In the genomic region with DNA sequence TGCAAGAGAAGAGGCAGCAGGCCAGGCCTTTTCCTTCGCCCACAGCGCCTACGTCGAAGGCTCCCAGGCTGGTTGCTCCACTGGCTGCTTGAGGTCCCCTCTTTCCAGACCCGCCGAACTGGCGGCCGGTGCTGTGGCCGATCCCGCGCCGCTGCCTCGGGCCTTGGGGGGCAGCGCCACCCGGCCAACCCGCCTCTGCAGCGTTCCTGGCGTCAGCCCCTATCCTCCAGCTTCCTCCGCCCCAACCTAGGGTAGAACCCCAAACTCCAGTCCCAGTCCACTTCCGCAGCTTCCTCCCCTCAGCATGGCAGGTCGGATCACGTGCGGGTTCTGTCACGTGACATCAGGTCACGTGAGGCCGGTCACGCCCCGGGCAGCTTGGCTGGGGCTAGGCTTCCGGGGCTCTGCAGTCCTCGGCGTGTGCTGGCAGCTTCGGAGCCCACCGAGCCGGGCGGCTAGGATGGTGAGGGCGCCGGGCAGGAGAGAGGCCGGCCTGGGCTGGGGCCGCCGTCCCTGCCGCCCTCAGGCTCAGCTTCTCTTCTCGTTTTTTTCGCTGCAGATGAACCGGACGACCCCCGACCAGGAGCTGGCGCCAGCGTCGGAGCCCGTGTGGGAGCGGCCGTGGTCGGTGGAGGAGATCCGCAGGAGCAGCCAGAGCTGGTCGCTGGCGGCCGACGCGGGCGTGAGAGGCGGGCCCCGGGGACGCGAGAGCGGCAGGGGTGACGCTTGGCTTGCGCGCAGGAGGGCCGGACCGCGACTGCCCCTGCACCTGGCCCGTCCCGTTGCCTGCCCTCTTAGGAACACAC, we compare ENCODE assay signal across 8 cellular contexts. TPM values are rescaled to one million over a fixed set of nuclear protein-coding genes. Genes with fewer than 3 reads are reported as not detected.
DNase-seq lines count a peak whose midpoint lies in the region; ATAC-seq and TF ChIP-seq lines count a peak whose summit lies in the region.
"Not testable (repeated sequence)": the region's sequence is repeated elsewhere in the genome, so short reads cannot be mapped to it uniquely, and the experiment has no call there.

A gene with protein sequence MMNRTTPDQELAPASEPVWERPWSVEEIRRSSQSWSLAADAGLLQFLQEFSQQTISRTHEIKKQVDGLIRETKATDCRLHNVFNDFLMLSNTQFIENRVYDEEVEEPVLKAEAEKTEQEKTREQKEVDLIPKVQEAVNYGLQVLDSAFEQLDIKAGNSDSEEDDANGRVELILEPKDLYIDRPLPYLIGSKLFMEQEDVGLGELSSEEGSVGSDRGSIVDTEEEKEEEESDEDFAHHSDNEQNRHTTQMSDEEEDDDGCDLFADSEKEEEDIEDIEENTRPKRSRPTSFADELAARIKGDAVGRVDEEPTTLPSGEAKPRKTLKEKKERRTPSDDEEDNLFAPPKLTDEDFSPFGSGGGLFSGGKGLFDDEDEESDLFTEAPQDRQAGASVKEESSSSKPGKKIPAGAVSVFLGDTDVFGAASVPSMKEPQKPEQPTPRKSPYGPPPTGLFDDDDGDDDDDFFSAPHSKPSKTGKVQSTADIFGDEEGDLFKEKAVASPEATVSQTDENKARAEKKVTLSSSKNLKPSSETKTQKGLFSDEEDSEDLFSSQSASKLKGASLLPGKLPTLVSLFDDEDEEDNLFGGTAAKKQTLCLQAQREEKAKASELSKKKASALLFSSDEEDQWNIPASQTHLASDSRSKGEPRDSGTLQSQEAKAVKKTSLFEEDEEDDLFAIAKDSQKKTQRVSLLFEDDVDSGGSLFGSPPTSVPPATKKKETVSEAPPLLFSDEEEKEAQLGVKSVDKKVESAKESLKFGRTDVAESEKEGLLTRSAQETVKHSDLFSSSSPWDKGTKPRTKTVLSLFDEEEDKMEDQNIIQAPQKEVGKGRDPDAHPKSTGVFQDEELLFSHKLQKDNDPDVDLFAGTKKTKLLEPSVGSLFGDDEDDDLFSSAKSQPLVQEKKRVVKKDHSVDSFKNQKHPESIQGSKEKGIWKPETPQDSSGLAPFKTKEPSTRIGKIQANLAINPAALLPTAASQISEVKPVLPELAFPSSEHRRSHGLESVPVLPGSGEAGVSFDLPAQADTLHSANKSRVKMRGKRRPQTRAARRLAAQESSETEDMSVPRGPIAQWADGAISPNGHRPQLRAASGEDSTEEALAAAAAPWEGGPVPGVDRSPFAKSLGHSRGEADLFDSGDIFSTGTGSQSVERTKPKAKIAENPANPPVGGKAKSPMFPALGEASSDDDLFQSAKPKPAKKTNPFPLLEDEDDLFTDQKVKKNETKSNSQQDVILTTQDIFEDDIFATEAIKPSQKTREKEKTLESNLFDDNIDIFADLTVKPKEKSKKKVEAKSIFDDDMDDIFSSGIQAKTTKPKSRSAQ (N-terminal part only) (plus strand): TSS at position 409 of the 806 bp plus-strand sequence. CDS start 52 bp downstream, at position 461.

- not testable (repeated sequence) for H3K27me3 ChIP-seq in H7 (ENCODE audit: control insufficient read depth, insufficient read depth, low read length); Loucy (ENCODE audit: insufficient read depth, low read length, poor library complexity, severe bottlenecking); neural cell (ENCODE audit: insufficient read depth, low read depth, low read length)

- DNase-seq in G401 (ENCODE audit: low spot score), result peak; percentile 83
- peak; percentile 81 for DNase-seq in H7
- peak; percentile 1 for DNase-seq in SIG-M5 treated with dmso at 0.1 percent for 504 hours (lab: John Stamatoyannopoulos, UW; ENCODE audit: unreplicated experiment)
- peak; percentile 32 for DNase-seq in activated gamma-delta T cell (lab: John Stamatoyannopoulos, UW)
- peak; percentile 32 to 56 for DNase-seq in foreskin fibroblast
- peak; percentile 96 to 97 for DNase-seq in stimulated activated naive CD8-positive, alpha-beta T cell treated with anti-CD3 and anti-CD28 coated beads, Interleukin-15, amount 100 ng/mL, for 72 hours

- not testable (repeated sequence) for H3K4me1 ChIP-seq in Loucy (ENCODE audit: insufficient read depth, low read length, poor library complexity, severe bottlenecking)

- ATAC-seq in stimulated activated naive CD8-positive, alpha-beta T cell treated with anti-CD3 and anti-CD28 coated beads, Interleukin-15, amount 100 ng/mL, for 72 hours, result peak; percentile 96

- H4K20me1 ChIP-seq in Loucy (ENCODE audit: insufficient read depth, low read length, poor library complexity, severe bottlenecking); neural cell (ENCODE audit: insufficient read depth): not testable (repeated sequence)

- H3F3A ChIP-seq in Loucy (ENCODE audit: low read depth); neural cell (ENCODE audit: insufficient read depth, low read length, poor library complexity, severe bottlenecking): not testable (repeated sequence)

- TF ChIP-seq EP300 in neural cell (conservative IDR thresholded peaks at IDR 0.05; ENCODE audit: poor library complexity, severe bottlenecking), result peak; percentile 20

- H3K4me1 Mint-ChIP-seq in stimulated activated naive CD8-positive, alpha-beta T cell treated with anti-CD3 and anti-CD28 coated beads, Interleukin-15, amount 100 ng/mL, for 72 hours, result peaks cover 15% of the 10 kb centered on the region

- H3K9me3 Mint-ChIP-seq in stimulated activated naive CD8-positive, alpha-beta T cell treated with anti-CD3 and anti-CD28 coated beads, Interleukin-15, amount 100 ng/mL, for 72 hours, result not testable (repeated sequence)

- not testable (repeated sequence) for H3K36me3 ChIP-seq in H7 (replicated peaks; ENCODE audit: control insufficient read depth, insufficient read depth, low read length); Loucy (ENCODE audit: insufficient read depth, low read length); neural cell (ENCODE audit: insufficient read depth, low read length)

- H3K4me2 ChIP-seq in Loucy (ENCODE audit: low read depth, low read length, poor library complexity, severe bottlenecking), result peak within 1 kb of the TSS; percentile 40
- H3K4me2 ChIP-seq in neural cell (ENCODE audit: low read length), result not testable (repeated sequence)

- not testable (repeated sequence) for H2AFZ ChIP-seq in Loucy (ENCODE audit: low read length); neural cell (ENCODE audit: low read depth, low read length)

- not testable (repeated sequence) for H3K79me2 ChIP-seq in Loucy (ENCODE audit: insufficient read depth, low read length); neural cell (replicated peaks; ENCODE audit: insufficient read depth, low read length)

- not testable (repeated sequence) for H3K27me3 Mint-ChIP-seq in stimulated activated naive CD8-positive, alpha-beta T cell treated with anti-CD3 and anti-CD28 coated beads, Interleukin-15, amount 100 ng/mL, for 72 hours

- peak within 1 kb of the TSS; percentile 85 to 99 for H3K27ac Mint-ChIP-seq in stimulated activated naive CD8-positive, alpha-beta T cell treated with anti-CD3 and anti-CD28 coated beads, Interleukin-15, amount 100 ng/mL, for 72 hours

- H3K9me3 ChIP-seq in Loucy (ENCODE audit: insufficient read depth, low read depth, low read length); neural cell (ENCODE audit: low read length): not testable (repeated sequence)

- H3K9ac ChIP-seq in Loucy (ENCODE audit: low read depth, low read length, poor library complexity, severe bottlenecking), result not testable (repeated sequence)
- peak within 1 kb of the TSS; percentile 57 for H3K9ac ChIP-seq in neural cell (ENCODE audit: low read length)

- H3K27ac ChIP-seq in neural cell (ENCODE audit: low read length), result peak within 1 kb of the TSS; percentile 8

- H3K9me2 ChIP-seq in Loucy (replicated peaks; ENCODE audit: low read depth, low read length); neural cell (ENCODE audit: insufficient read depth, low read length): not testable (repeated sequence)

- TF ChIP-seq RAD21 in neural cell (conservative IDR thresholded peaks at IDR 0.05), result not testable (repeated sequence)

- in situ Hi-C loops in G401 (cut with HindIII; ENCODE audit: low sequenced_read_pairs), result not testable (repeated sequence)

- H3K4me3 ChIP-seq in H7 (ENCODE audit: insufficient read depth, low read depth, low read length) (peak within 1 kb of the TSS; percentile 57), Loucy (ENCODE audit: low read length, poor library complexity, severe bottlenecking) (peak within 1 kb of the TSS; percentile 70), foreskin fibroblast (ENCODE audit: low read depth in 1 of 2, low read length in 2 of 2) (peak within 1 kb of the TSS; percentile 60 to 62), neural cell (ENCODE audit: low read length) (peak within 1 kb of the TSS; percentile 66)

- peak within 1 kb of the TSS; percentile 76 to 88 for H3K4me3 Mint-ChIP-seq in stimulated activated naive CD8-positive, alpha-beta T cell treated with anti-CD3 and anti-CD28 coated beads, Interleukin-15, amount 100 ng/mL, for 72 hours

- not testable (repeated sequence) for TF ChIP-seq CTCF in Loucy (conservative IDR thresholded peaks at IDR 0.05; ENCODE audit: low read length); foreskin fibroblast (IDR thresholded peaks at IDR 0.05; ENCODE audit: low read depth, low read length); neural cell (IDR thresholded peaks at IDR 0.05; ENCODE audit: poor library complexity, severe bottlenecking)

TF ChIP-seq in neural cell, 6 proteins besides CTCF, POLR2A, EP300 and RAD21:
- TF ChIP-seq MXI1 (conservative IDR thresholded peaks at IDR 0.05; ENCODE audit: poor library complexity, severe bottlenecking) (peak; percentile 84), POLR2AphosphoS5 (IDR thresholded peaks at IDR 0.05) (peak; percentile 76)

RNA-seq across cellular contexts. Expression of the gene that starts here (rescaled TPM):
- 30.6 and 38.3 TPM in 2 replicates for total RNA-seq in G401 (2014; rRNA removed; shearing (Covaris generic))
- total RNA-seq in H7 (2014; rRNA removed; shearing (Covaris generic)), result 16.9 and 19.4 TPM in 2 replicates
- polyA plus RNA-seq in neural cell, result 17.7 and 18.7 TPM in 2 replicates
- polyA minus RNA-seq in neural cell, result 31.4 and 41.6 TPM in 2 replicates

Comparison
In these comparisons a context has a peak if more than half of its experiments do, and no peak if none do; other contexts are left out.
1. Peak in every context shown above with its lines: DNase-seq, ATAC-seq, H3K4me3 ChIP-seq and H3K27ac ChIP-seq.
2. DNase-seq: peak in every context shown above with its lines; median percentile 96 in stimulated activated naive CD8-positive, alpha-beta T cell treated with anti-CD3 and anti-CD28 coated beads, Interleukin-15, amount 100 ng/mL, for 72 hours; 83 in G401; 81 in H7; 44 in foreskin fibroblast; 32 in activated gamma-delta T cell; 1 in SIG-M5 treated with dmso at 0.1 percent for 504 hours.